Comparison of ENCODE assay signal across 26 cellular contexts in genomic region chr19:34454685-34455084, GRCh38. TPM values are rescaled to one million over a fixed set of nuclear protein-coding genes. Genes with fewer than 3 reads are reported as not detected.
"Had no signal": no experiment of that assay in that cellular context is flagged by ENCODE, and none has a peak within 500 bp of the region (broad histone marks: within the 10 kb centered on the region; RNA-seq: fewer than 3 reads in every experiment).

No MANE protein-coding gene starts in this region.

- H3K27me3 Mint-ChIP-seq: activated B cell treated with CpG ODN at 0.5 μM for 24 hours; activated CD4-positive, alpha-beta memory T cell treated with anti-CD3 and anti-CD28 coated beads, Interleukin-2, amount 10 ng/mL, durations not matched to agents 7 days and 5 days; activated CD4-positive, alpha-beta T cell treated with anti-CD3 and anti-CD28 coated beads for 36 hours; activated naive CD8-positive, alpha-beta T cell treated with anti-CD3 and anti-CD28 coated beads, Interleukin-2, amount 50 U/mL, for 24 hours; IgD-negative memory B cell had no signal

- H3K27ac ChIP-seq: body of pancreas had no signal

- H3K4me3 Mint-ChIP-seq: activated B cell treated with CpG ODN at 0.5 μM for 24 hours; activated CD4-positive, alpha-beta memory T cell treated with anti-CD3 and anti-CD28 coated beads, Interleukin-2, amount 10 ng/mL, durations not matched to agents 7 days and 5 days; activated CD4-positive, alpha-beta T cell treated with anti-CD3 and anti-CD28 coated beads for 36 hours; activated naive CD8-positive, alpha-beta T cell treated with anti-CD3 and anti-CD28 coated beads, Interleukin-2, amount 50 U/mL, for 24 hours; activated T-helper 1 cell treated with anti-CD3 and anti-CD28 coated beads, Interleukin-12 subunit alpha, Interleukin-12 subunit beta, Interleukin-2, Interleukin-4 antibody, amounts not matched to agents 30 ng/mL and 10 ng/mL and 1 ng/mL, durations not matched to agents 14 hours and 24 hours and 36 hours; IgD-negative memory B cell; T-helper 1 cell treated with Interleukin-12 subunit alpha and Interleukin-12 subunit beta and Interleukin-4 antibody, amounts not matched to agents 30 μg/mL and 1 μg/mL, for 36 hours had no signal

- H3K9me3 ChIP-seq: ascending aorta, body of pancreas had no signal

- H3K27ac Mint-ChIP-seq: activated B cell treated with CpG ODN at 0.5 μM for 24 hours; activated CD4-positive, alpha-beta memory T cell treated with anti-CD3 and anti-CD28 coated beads, Interleukin-2, amount 10 ng/mL, durations not matched to agents 7 days and 5 days; activated naive CD4-positive, alpha-beta T cell treated with anti-CD3 and anti-CD28 coated beads, Interleukin-2, amount 50 U/mL, for 72 hours; activated T-helper 1 cell treated with anti-CD3 and anti-CD28 coated beads, Interleukin-12 subunit alpha, Interleukin-12 subunit beta, Interleukin-2, Interleukin-4 antibody, amounts not matched to agents 30 ng/mL and 10 ng/mL and 1 ng/mL, durations not matched to agents 14 hours and 24 hours and 36 hours; IgD-negative memory B cell; T-helper 1 cell treated with Interleukin-12 subunit alpha and Interleukin-12 subunit beta and Interleukin-4 antibody, amounts not matched to agents 30 μg/mL and 1 μg/mL, for 36 hours had no signal

- ATAC-seq: activated CD4-positive, alpha-beta T cell treated with anti-CD3 and anti-CD28 coated beads for 36 hours; activated naive CD4-positive, alpha-beta T cell treated with anti-CD3 and anti-CD28 coated beads, Interleukin-2, amount 50 U/mL, for 72 hours; activated naive CD8-positive, alpha-beta T cell treated with anti-CD3 and anti-CD28 coated beads, Interleukin-2, amount 50 U/mL, for 24 hours; body of pancreas; PC-3 had no signal

- H3K27me3 ChIP-seq: ascending aorta, body of pancreas had no signal

- H3K4me1 Mint-ChIP-seq: activated B cell treated with CpG ODN at 0.5 μM for 24 hours; activated naive CD8-positive, alpha-beta T cell treated with anti-CD3 and anti-CD28 coated beads, Interleukin-2, amount 50 U/mL, for 24 hours; IgD-negative memory B cell had no signal

- H3K9me3 Mint-ChIP-seq: activated B cell treated with CpG ODN at 0.5 μM for 24 hours; activated CD4-positive, alpha-beta memory T cell treated with anti-CD3 and anti-CD28 coated beads, Interleukin-2, amount 10 ng/mL, durations not matched to agents 7 days and 5 days; activated naive CD4-positive, alpha-beta T cell treated with anti-CD3 and anti-CD28 coated beads, Interleukin-2, amount 50 U/mL, for 72 hours; activated naive CD8-positive, alpha-beta T cell treated with anti-CD3 and anti-CD28 coated beads, Interleukin-2, amount 50 U/mL, for 24 hours; activated T-helper 1 cell treated with anti-CD3 and anti-CD28 coated beads, Interleukin-12 subunit alpha, Interleukin-12 subunit beta, Interleukin-2, Interleukin-4 antibody, amounts not matched to agents 30 ng/mL and 10 ng/mL and 1 ng/mL, durations not matched to agents 14 hours and 24 hours and 36 hours; IgD-negative memory B cell; T-helper 1 cell treated with Interleukin-12 subunit alpha and Interleukin-12 subunit beta and Interleukin-4 antibody, amounts not matched to agents 30 μg/mL and 1 μg/mL, for 36 hours had no signal

- H3K4me3 ChIP-seq: ascending aorta, body of pancreas had no signal

- DNase-seq: activated B cell treated with CpG ODN at 0.5 μM for 24 hours; activated CD4-positive, alpha-beta memory T cell treated with anti-CD3 and anti-CD28 coated beads, Interleukin-2, amount 10 ng/mL, durations not matched to agents 7 days and 5 days; activated CD4-positive, alpha-beta T cell treated with anti-CD3 and anti-CD28 coated beads for 36 hours; activated CD4-positive, alpha-beta T cell treated with anti-CD3 and anti-CD28 coated beads, Interleukin-2, amount 50 U/mL, for 1 hour; activated effector memory CD4-positive, alpha-beta T cell treated with anti-CD3 and anti-CD28 coated beads, Interleukin-2, amount 50 U/mL, for 16 hours; activated naive CD4-positive, alpha-beta T cell treated with Interleukin-2 at 50 U/mL for 16 hours; activated naive CD8-positive, alpha-beta T cell treated with anti-CD3 and anti-CD28 coated beads, Interleukin-2, amount 50 U/mL, for 24 hours; amniotic stem cell; body of pancreas; central memory CD4-positive, alpha-beta T cell; KG1; NCI-H1092; NCI-H1417 treated with DMSO at 0.1 percent for 48 hours; NCI-H1694; NCI-H2029 treated with DMSO at 0.1 percent for 48 hours; NCI-H345; NCI-H510A; NCI-H526 treated with DMSO at 0.1 percent for 48 hours; NK-92 treated with Interleukin-12 subunit alpha and Interleukin-12 subunit beta, amount 100 ng/mL, for 24 hours; PC-3; SHP77 treated with DMSO at 0.1 percent for 48 hours had no signal

RNA-seq across cellular contexts. Expression of gene WTIP, which starts 26.9 kb away (rescaled TPM):
- polyA plus RNA-seq: IgD-negative memory B cell had no signal
